ENCODE assay signal across 1 cellular context in the genomic region with DNA sequence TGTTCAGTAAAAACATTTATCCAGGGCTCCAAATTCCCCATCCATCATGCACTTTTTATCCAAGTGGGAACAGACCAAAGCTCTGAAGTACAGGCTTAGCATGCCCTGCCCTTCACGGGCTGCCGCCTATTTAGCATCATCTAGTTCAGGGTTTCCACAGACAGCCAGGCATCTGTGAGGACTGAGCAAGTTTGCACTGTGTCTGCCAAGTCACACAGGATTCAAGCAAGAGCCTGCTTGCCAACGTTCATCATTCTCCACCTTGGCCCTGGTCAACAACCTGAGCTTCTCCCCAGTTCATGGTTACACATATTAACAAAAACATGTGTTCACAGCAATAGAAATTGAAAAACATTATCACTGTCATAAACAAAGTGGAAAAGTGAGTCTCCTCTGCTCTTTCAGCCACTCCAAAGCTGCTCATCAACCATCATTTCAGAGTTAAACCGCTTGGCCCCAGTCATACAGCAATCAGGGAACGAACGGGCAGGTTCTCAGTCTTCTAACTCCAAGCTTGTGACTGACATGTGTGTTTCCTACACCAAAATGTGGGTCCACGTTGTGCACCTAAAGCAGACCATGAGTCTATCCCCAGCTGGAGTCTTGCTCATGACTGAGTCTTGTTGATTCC.
TF ChIP-seq lines count a peak whose summit lies in the region.

No MANE protein-coding gene starts in this region.

TF ChIP-seq in HepG2, 621 proteins besides CTCF, POLR2A, EP300 and RAD21:
- TF ChIP-seq ZNF557 (CRISPR knock-in tag; IDR thresholded peaks at IDR 0.05) (0 out of 2 replicates have a peak, but pooled peaks have one; percentile 39), HMG20A (CRISPR knock-in tag; IDR thresholded peaks at IDR 0.05; ENCODE audit: borderline replicate concordance) (no peak), ZNF546 (CRISPR knock-in tag; conservative IDR thresholded peaks at IDR 0.05) (no peak)
